26 cellular contexts compared by ENCODE assay signal in the genomic region with DNA sequence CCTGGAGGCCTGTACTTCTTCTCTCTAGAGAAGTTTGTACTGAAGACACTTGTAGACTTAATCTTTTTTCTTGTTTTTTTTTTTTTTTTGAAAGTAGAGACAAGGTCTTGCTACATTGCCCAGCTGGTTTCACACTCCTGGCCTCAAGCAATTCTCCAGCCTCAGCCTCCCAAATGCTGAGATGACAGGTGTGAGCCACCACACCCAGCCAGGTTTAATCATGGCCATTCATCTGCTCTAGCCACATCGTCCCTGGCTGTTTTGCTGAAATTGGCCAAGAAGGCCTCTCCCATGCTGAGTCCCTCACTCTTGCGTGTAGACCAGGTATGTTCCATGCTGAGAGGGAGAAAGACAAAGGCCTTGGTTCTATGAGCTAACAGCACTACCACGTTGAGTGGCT.
"Had no signal": no experiment of that assay in that cellular context is flagged by ENCODE, and none has a peak within 500 bp of the region (broad histone marks: within the 10 kb centered on the region; RNA-seq: fewer than 3 reads in every experiment).

No MANE protein-coding gene starts in this region.

- DNase-seq: kidney glomerular epithelial cell; left colon; left lung; naive thymus-derived CD8-positive, alpha-beta T cell; nephron progenitor cell; occipital lobe; ovary; retina; stimulated activated CD4-positive, alpha-beta T cell treated with anti-CD3 and anti-CD28 coated beads, Interleukin-12 subunit alpha, Interleukin-12 subunit beta, amount 100 ng/mL, for 4 hours; stimulated activated CD4-positive, alpha-beta T cell treated with anti-CD3 and anti-CD28 coated beads, Interleukin-15, amount 100 ng/mL, for 24 hours; stimulated activated CD4-positive, alpha-beta T cell treated with anti-CD3 and anti-CD28 coated beads, Interleukin-2, amount 100 ng/mL, for 24 hours; stimulated activated CD4-positive, alpha-beta T cell treated with anti-CD3 and anti-CD28 coated beads, Interleukin-4, amount 100 ng/mL, for 1 hour; stimulated activated naive B cell treated with anti-CD40 and anti-IgM and Interleukin-4, amounts not matched to agents 10 μg/mL and 1 μg/mL and 100 μg/mL, for 72 hours; stimulated activated naive CD8-positive, alpha-beta T cell treated with anti-CD3 and anti-CD28 coated beads, Interleukin-15, Interleukin-2, amounts not matched to agents 100 U/mL and 50 U/mL, for 24 hours; stomach; transverse colon; upper lobe of right lung had no signal

- H3K27me3 ChIP-seq: heart right ventricle, hepatocyte, left lung, neural progenitor cell, ovary, stomach, transverse colon, upper lobe of right lung had no signal

- H3K9me3 Mint-ChIP-seq: naive thymus-derived CD8-positive, alpha-beta T cell; nephron progenitor cell; neural progenitor cell had no signal

- H3K4me3 ChIP-seq: heart right ventricle, hepatocyte, left lung, lung, neural progenitor cell, ovary, prostate gland, skin epidermis, stomach, transverse colon, upper lobe of right lung had no signal

- H3K27ac Mint-ChIP-seq: naive thymus-derived CD8-positive, alpha-beta T cell; nephron progenitor cell; neural progenitor cell; stimulated activated naive B cell treated with anti-CD40 and anti-IgM and Interleukin-4, amounts not matched to agents 10 μg/mL and 1 μg/mL and 100 μg/mL, for 72 hours had no signal

- H3K4me1 ChIP-seq: left lung, neural progenitor cell, prostate gland had no signal

- H3K36me3 Mint-ChIP-seq: naive thymus-derived CD8-positive, alpha-beta T cell; neural progenitor cell; stimulated activated naive B cell treated with anti-CD40 and anti-IgM and Interleukin-4, amounts not matched to agents 10 μg/mL and 1 μg/mL and 100 μg/mL, for 72 hours had no signal

- H3K36me3 ChIP-seq: heart right ventricle, left lung, neural progenitor cell, neutrophil, ovary, prostate gland, stomach, transverse colon, upper lobe of right lung had no signal

- H3K27ac ChIP-seq: hepatocyte, left lung, neural progenitor cell, neutrophil, ovary, transverse colon, upper lobe of right lung had no signal

- H3K4me3 Mint-ChIP-seq: naive thymus-derived CD8-positive, alpha-beta T cell; nephron progenitor cell; neural progenitor cell; stimulated activated naive B cell treated with anti-CD40 and anti-IgM and Interleukin-4, amounts not matched to agents 10 μg/mL and 1 μg/mL and 100 μg/mL, for 72 hours had no signal

- H3K9me3 ChIP-seq: heart right ventricle, left lung, neutrophil, ovary, prostate gland, stomach, transverse colon, upper lobe of right lung had no signal

- ATAC-seq: heart right ventricle; left colon; naive thymus-derived CD8-positive, alpha-beta T cell; right cardiac atrium; sciatic nerve; stimulated activated naive B cell treated with anti-CD40 and anti-IgM and Interleukin-4, amounts not matched to agents 10 μg/mL and 1 μg/mL and 100 μg/mL, for 72 hours; stimulated activated naive CD8-positive, alpha-beta T cell treated with anti-CD3 and anti-CD28 coated beads, Interleukin-15, Interleukin-2, amounts not matched to agents 100 U/mL and 50 U/mL, for 24 hours; upper lobe of right lung had no signal
